Comparison of ENCODE assay signal across 8 cellular contexts in the genomic region with DNA sequence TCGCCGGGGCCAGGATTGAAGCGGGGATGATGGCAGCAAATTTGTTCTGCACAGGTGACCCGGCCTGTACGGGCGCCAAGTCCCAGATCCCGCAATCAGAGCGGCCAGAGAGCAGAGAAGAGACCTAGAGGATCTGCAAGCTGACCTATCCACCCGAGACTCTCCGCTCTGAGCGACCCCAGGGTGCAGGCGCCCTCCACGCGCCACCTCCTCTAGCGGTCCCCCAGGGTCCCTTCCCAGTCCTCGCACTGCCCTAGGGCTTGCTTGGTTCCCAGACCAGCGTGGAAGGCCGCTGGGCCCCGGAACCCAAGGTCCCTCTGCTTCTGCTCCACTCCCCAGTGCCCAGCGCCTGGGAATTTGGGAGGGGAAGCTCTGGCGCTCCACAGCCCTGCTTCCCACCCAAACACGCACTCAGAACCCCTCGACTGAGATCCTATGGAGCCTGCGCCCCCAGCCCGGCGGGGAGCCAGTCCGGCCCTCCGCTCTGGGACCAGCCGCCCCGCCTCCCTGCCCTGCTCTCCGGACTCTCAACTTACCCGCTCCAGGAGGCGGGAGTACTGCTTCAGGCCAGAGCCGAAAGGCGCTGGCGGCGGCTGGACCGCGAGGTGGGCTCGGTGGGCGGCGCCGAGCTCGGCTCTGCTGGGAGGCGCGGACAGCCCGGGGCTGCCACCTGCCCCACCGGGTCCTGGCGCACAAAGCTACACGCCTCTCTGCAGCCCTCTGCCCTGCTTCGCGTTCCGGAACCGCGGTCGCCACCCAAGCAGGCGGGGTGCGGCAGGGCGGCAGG. TPM values are rescaled to one million over a fixed set of nuclear protein-coding genes. Genes with fewer than 3 reads are reported as not detected.
DNase-seq lines count a peak whose midpoint lies in the region; ATAC-seq and TF ChIP-seq lines count a peak whose summit lies in the region.

No MANE protein-coding gene starts in this region.

- no peak for TF ChIP-seq CTCF in left ventricle myocardium inferior (IDR thresholded peaks at IDR 0.05; ENCODE audit: borderline replicate concordance)
- TF ChIP-seq CTCF in gastrocnemius medialis (IDR thresholded peaks at IDR 0.05 in 4 of 5, conservative IDR thresholded peaks at IDR 0.05 in 1 of 5): no peak

- no peak for ATAC-seq in gastrocnemius medialis

- in situ Hi-C loops in gastrocnemius medialis (cut with MboI; ENCODE audit: low sequenced_read_pairs in 4 of 4): loop anchor here in 1 of 4 donors (25.0 kb wide), 1 partner anchor 901 kb away; no protein-coding TSS in a partner anchor

- no peak for TF ChIP-seq POLR2A in gastrocnemius medialis (IDR thresholded peaks at IDR 0.05)

- H3K27me3 ChIP-seq in left ventricle myocardium inferior (ENCODE audit: low read depth) (peaks cover 100% of the 10 kb centered on the region), gastrocnemius medialis (peaks cover 88 to 97% (median 96%) of the 10 kb centered on the region in 3 donors)

- intact Hi-C loops in left ventricle myocardium inferior (cut with micrococcal nuclease) (no loop called here), gastrocnemius medialis (cut with DNase I; ENCODE audit: low total_unique reads) (no loop called here)

- DNase-seq in DMS153 treated with DMSO at 0.1 percent for 48 hours (lab: John Stamatoyannopoulos, UW; ENCODE audit: unreplicated experiment) (peak; percentile 11), DMS153 (lab: John Stamatoyannopoulos, UW) (no peak), NCI-H69 (lab: John Stamatoyannopoulos, UW) (peak; percentile 73), left ventricle myocardium inferior (no peak), gastrocnemius medialis (no peak), HCEC 1CT (no peak)
- no peak for DNase-seq in activated naive CD4-positive, alpha-beta T cell treated with Interleukin-2 at 50 U/mL for 16 hours
- no peak for DNase-seq in central memory CD4-positive, alpha-beta T cell

- no peaks in the 10 kb centered on the region for H3K9me3 ChIP-seq in left ventricle myocardium inferior (replicated peaks)
- H3K9me3 ChIP-seq in gastrocnemius medialis: no peaks in the 10 kb centered on the region

- H3K4me3 ChIP-seq in left ventricle myocardium inferior (peak overlapping the region; percentile 56), gastrocnemius medialis (peak overlapping the region; percentile 40 to 60 (median 48))

- H3K4me1 ChIP-seq in left ventricle myocardium inferior: peaks cover 73% of the 10 kb centered on the region
- peaks cover 11 to 35% of the 10 kb centered on the region in 2 donors for H3K4me1 ChIP-seq in gastrocnemius medialis

- H3K36me3 ChIP-seq in left ventricle myocardium inferior (no peaks in the 10 kb centered on the region), gastrocnemius medialis (no peaks in the 10 kb centered on the region)

- H3K27ac ChIP-seq in left ventricle myocardium inferior (replicated peaks): no peak overlapping the region
- H3K27ac ChIP-seq in gastrocnemius medialis: no peak overlapping the region

RNA-seq across cellular contexts. Expression of gene SIX3, which starts 3.0 kb away (rescaled TPM):
- total RNA-seq in left ventricle myocardium inferior (not detected), gastrocnemius medialis (not detected)

Comparison
In these comparisons a context has a peak if more than half of its experiments do, and no peak if none do; other contexts are left out.
1. DNase-seq: peak in DMS153 treated with DMSO at 0.1 percent for 48 hours (single experiment) and NCI-H69 (single experiment); none in DMS153 (single experiment), left ventricle myocardium inferior (single experiment), gastrocnemius medialis (0 of 2), activated naive CD4-positive, alpha-beta T cell treated with Interleukin-2 at 50 U/mL for 16 hours (single experiment), central memory CD4-positive, alpha-beta T cell (single experiment) and HCEC 1CT (single experiment).